Comparison of ENCODE assay signal across 1 cellular context in genomic region chr9:131405429-131405828, GRCh38.
TF ChIP-seq lines count a peak whose summit lies in the region.

No MANE protein-coding gene starts in this region.

TF ChIP-seq in HEK293, 187 proteins besides CTCF, POLR2A, EP300 and RAD21 (continued from another document):
- peak; percentile 37; the same call in 1 of the 2 replicates for TF ChIP-seq PATZ1 (tag by site-specific recombination; IDR thresholded peaks at IDR 0.05)
- TF ChIP-seq PRDM1 (tag by site-specific recombination; IDR thresholded peaks at IDR 0.05) = peak; percentile 39; the same call in 1 of the 2 replicates
- no peak for TF ChIP-seq YY2 (tag by site-specific recombination; IDR thresholded peaks at IDR 0.05)
- TF ChIP-seq ZNF621 (tag by site-specific recombination; IDR thresholded peaks at IDR 0.05) = no peak
- TF ChIP-seq SALL2 (tag by site-specific recombination; IDR thresholded peaks at IDR 0.05; ENCODE audit: borderline replicate concordance) = no peak
- no peak for TF ChIP-seq ZNF404 (tag by site-specific recombination; IDR thresholded peaks at IDR 0.05)
- TF ChIP-seq OSR2 (tag by site-specific recombination; IDR thresholded peaks at IDR 0.05) = no peak
- no peak for TF ChIP-seq BCL11A (tag by site-specific recombination; IDR thresholded peaks at IDR 0.05; ENCODE audit: low read depth)
- peak; percentile 63 for TF ChIP-seq GLIS2 (tag by site-specific recombination; IDR thresholded peaks at IDR 0.05)
- no peak for TF ChIP-seq HOXA7 (CRISPR knock-in tag; IDR thresholded peaks at IDR 0.05; ENCODE audit: borderline replicate concordance)
- no peak for TF ChIP-seq ATF2 (tag by site-specific recombination; IDR thresholded peaks at IDR 0.05; ENCODE audit: low read depth)
- TF ChIP-seq ZNF433 (tag by site-specific recombination; IDR thresholded peaks at IDR 0.05; ENCODE audit: low read depth) = no peak
- peak; percentile 93 for TF ChIP-seq ZNF600 (tag by site-specific recombination; IDR thresholded peaks at IDR 0.05)
- TF ChIP-seq ZNF174 (tag by site-specific recombination; IDR thresholded peaks at IDR 0.05) = no peak
- no peak for TF ChIP-seq ZFP3 (tag by site-specific recombination; IDR thresholded peaks at IDR 0.05; ENCODE audit: low read depth)
- peak; percentile 94 for TF ChIP-seq ZNF398 (tag by site-specific recombination; IDR thresholded peaks at IDR 0.05)
- peak; percentile 42; the same call in 1 of the 2 replicates for TF ChIP-seq ZNF18 (tag by site-specific recombination; IDR thresholded peaks at IDR 0.05)
- no peak for TF ChIP-seq ZNF16 (tag by site-specific recombination; IDR thresholded peaks at IDR 0.05; ENCODE audit: low read depth)
- no peak for TF ChIP-seq ZSCAN4 (tag by site-specific recombination; IDR thresholded peaks at IDR 0.05)
- TF ChIP-seq ZNF529 (tag by site-specific recombination; IDR thresholded peaks at IDR 0.05; ENCODE audit: insufficient replicate concordance) = no peak
- TF ChIP-seq ZNF449 (tag by site-specific recombination; IDR thresholded peaks at IDR 0.05) = no peak
- no peak for TF ChIP-seq ZBTB6 (tag by site-specific recombination; IDR thresholded peaks at IDR 0.05)
- TF ChIP-seq ZNF785 (tag by site-specific recombination; IDR thresholded peaks at IDR 0.05) = no peak
- no peak for TF ChIP-seq ZNF580 (tag by site-specific recombination; IDR thresholded peaks at IDR 0.05)
- TF ChIP-seq ZNF677 (tag by site-specific recombination; IDR thresholded peaks at IDR 0.05) = no peak
- TF ChIP-seq ZNF121 (tag by site-specific recombination; IDR thresholded peaks at IDR 0.05) = no peak
- no peak for TF ChIP-seq ZNF37A (tag by site-specific recombination; IDR thresholded peaks at IDR 0.05)
- no peak for TF ChIP-seq ZNF549 (tag by site-specific recombination; IDR thresholded peaks at IDR 0.05)
- no peak for TF ChIP-seq OVOL3 (tag by site-specific recombination; IDR thresholded peaks at IDR 0.05)
- no peak for TF ChIP-seq ZNF510 (tag by site-specific recombination; IDR thresholded peaks at IDR 0.05; ENCODE audit: insufficient replicate concordance)
- TF ChIP-seq ZNF560 (tag by site-specific recombination; IDR thresholded peaks at IDR 0.05; ENCODE audit: borderline replicate concordance) = no peak
- TF ChIP-seq MEIS1 (CRISPR knock-in tag; IDR thresholded peaks at IDR 0.05; ENCODE audit: borderline replicate concordance) = no peak
- TF ChIP-seq ZNF280C (tag by site-specific recombination; IDR thresholded peaks at IDR 0.05) = no peak
- no peak for TF ChIP-seq ZNF311 (tag by site-specific recombination; IDR thresholded peaks at IDR 0.05; ENCODE audit: borderline replicate concordance)
- peak; percentile 57; the same call in 1 of the 2 replicates for TF ChIP-seq FEZF1 (tag by site-specific recombination; IDR thresholded peaks at IDR 0.05)
- TF ChIP-seq SETDB1 (IDR thresholded peaks at IDR 0.05; ENCODE audit: insufficient read length, low read length) = no peak
- TF ChIP-seq ZBTB21 (tag by site-specific recombination; IDR thresholded peaks at IDR 0.05) = no peak
- no peak for TF ChIP-seq ZNF514 (tag by site-specific recombination; IDR thresholded peaks at IDR 0.05)
- no peak for TF ChIP-seq ZNF248 (tag by site-specific recombination; IDR thresholded peaks at IDR 0.05)
TF ChIP-seq in HEK293: peak in this region for 16.
